1 cellular context compared by ENCODE assay signal in the genomic region with DNA sequence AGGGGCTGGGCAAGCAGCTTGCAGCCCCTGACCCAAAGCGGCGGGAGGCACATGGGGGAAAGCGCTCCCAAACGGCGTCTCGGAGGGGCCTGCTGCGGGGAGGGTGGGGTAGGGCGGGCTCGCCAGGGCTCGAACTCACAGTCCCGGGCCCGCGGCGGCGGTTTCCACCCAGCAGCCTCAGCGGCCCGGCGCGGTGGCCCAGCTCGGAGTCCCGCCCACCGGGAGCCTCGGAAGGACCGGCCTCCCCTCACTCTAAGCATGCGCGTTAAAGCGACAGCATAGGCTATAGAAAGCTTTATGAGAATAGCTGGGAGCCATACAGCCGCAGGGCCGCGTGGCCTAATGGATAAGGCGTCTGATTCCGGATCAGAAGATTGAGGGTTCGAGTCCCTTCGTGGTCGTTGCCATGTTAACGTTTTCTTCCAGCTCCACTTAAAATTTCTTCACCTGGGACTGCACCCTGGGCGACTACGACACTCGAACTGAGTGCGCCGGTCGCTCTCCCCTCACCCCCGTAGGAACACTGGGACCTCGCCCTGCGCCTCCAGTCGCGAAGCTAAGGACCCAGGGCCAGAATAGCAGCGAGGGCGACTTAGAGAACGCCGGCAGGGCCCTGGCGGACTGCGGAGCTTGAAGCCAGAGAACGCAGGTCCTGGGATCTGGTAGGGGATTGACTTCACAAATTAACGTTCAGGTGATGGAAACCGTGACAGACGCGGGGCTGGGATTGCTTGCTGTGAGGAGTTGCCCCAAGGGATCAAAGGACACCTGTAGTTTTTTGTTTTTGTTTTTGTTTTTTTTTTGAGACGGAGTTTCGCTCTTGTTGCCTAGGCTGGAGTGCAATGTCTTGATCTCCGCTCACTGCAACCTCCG.
TF ChIP-seq lines count a peak whose summit lies in the region.

No MANE protein-coding gene starts in this region.

TF ChIP-seq in H1, 55 proteins besides CTCF, POLR2A, EP300 and RAD21 (continues in another document):
- no peak for TF ChIP-seq JUND (IDR thresholded peaks at IDR 0.05; ENCODE audit: low read length)
- peak; percentile 78; the same call in 1 of the 2 replicates for TF ChIP-seq POU5F1 (IDR thresholded peaks at IDR 0.05; ENCODE audit: low read depth, low read length)
- TF ChIP-seq EGR1 (IDR thresholded peaks at IDR 0.05; ENCODE audit: borderline replicate concordance, low read depth, low read length), result no peak
- no peak for TF ChIP-seq FOSL1 (IDR thresholded peaks at IDR 0.05; ENCODE audit: insufficient read depth, low read depth, low read length)
- TF ChIP-seq TAF1 (IDR thresholded peaks at IDR 0.05; ENCODE audit: low read depth, low read length), result 0 out of 2 replicates have a peak, but pooled peaks have one; percentile 42
- no peak for TF ChIP-seq SRF (IDR thresholded peaks at IDR 0.05; ENCODE audit: low read depth, low read length)
- no peak for TF ChIP-seq JUN (IDR thresholded peaks at IDR 0.05; ENCODE audit: low read depth, low read length)
- TF ChIP-seq SP4 (IDR thresholded peaks at IDR 0.05; ENCODE audit: low read length), result no peak
- no peak for TF ChIP-seq RFX5 (IDR thresholded peaks at IDR 0.05; ENCODE audit: borderline replicate concordance, low read depth, low read length)
- 0 out of 2 replicates have a peak, but pooled peaks have one; percentile 9 for TF ChIP-seq YY1 (IDR thresholded peaks at IDR 0.05; ENCODE audit: low read depth, low read length)
- TF ChIP-seq EZH2 (IDR thresholded peaks at IDR 0.05; ENCODE audit: low read depth, low read length, severe bottlenecking), result no peak
- TF ChIP-seq NRF1 (IDR thresholded peaks at IDR 0.05; ENCODE audit: low read depth, low read length), result peak; percentile 60
- no peak for TF ChIP-seq KDM4A (IDR thresholded peaks at IDR 0.05; ENCODE audit: low read depth, low read length, severe bottlenecking)
- no peak for TF ChIP-seq SIX5 (IDR thresholded peaks at IDR 0.05; ENCODE audit: low read depth, low read length)
- TF ChIP-seq TCF12 (IDR thresholded peaks at IDR 0.05; ENCODE audit: low read depth, low read length), result no peak
- TF ChIP-seq PHF8 (conservative IDR thresholded peaks at IDR 0.05; ENCODE audit: low read depth, low read length), result no peak
- TF ChIP-seq CHD1 (IDR thresholded peaks at IDR 0.05; ENCODE audit: low read depth, low read length), result no peak
- TF ChIP-seq NANOG (IDR thresholded peaks at IDR 0.05; ENCODE audit: insufficient read depth, low read depth, low read length, poor library complexity, severe bottlenecking), result peak; percentile 24
- no peak for TF ChIP-seq ZNF274 (IDR thresholded peaks at IDR 0.05; ENCODE audit: borderline replicate concordance, extremely low read depth, low read length)
- TF ChIP-seq SP1 (IDR thresholded peaks at IDR 0.05; ENCODE audit: low read depth, low read length), result no peak
- no peak for TF ChIP-seq SIRT6 (IDR thresholded peaks at IDR 0.05; ENCODE audit: low read length)
- peak; percentile 40; the same call in 1 of the 2 replicates for TF ChIP-seq RBBP5 (IDR thresholded peaks at IDR 0.05; ENCODE audit: borderline replicate concordance, low read depth, low read length)
- TF ChIP-seq POLR2AphosphoS5 (IDR thresholded peaks at IDR 0.05; ENCODE audit: low read depth, low read length), result no peak
- no peak for TF ChIP-seq SAP30 (IDR thresholded peaks at IDR 0.05; ENCODE audit: insufficient read depth, insufficient replicate concordance, low read length)
- no peak for TF ChIP-seq SP2 (IDR thresholded peaks at IDR 0.05; ENCODE audit: low read length)
- TF ChIP-seq GABPA (IDR thresholded peaks at IDR 0.05; ENCODE audit: borderline replicate concordance, insufficient read depth, low read length), result 0 out of 2 replicates have a peak, but pooled peaks have one; percentile 3
- no peak for TF ChIP-seq CTBP2 (IDR thresholded peaks at IDR 0.05; ENCODE audit: borderline replicate concordance, insufficient read depth, insufficient read length, low read length)
- TF ChIP-seq USF2 (IDR thresholded peaks at IDR 0.05; ENCODE audit: low read length), result no peak
- TF ChIP-seq SUZ12 (IDR thresholded peaks at IDR 0.05; ENCODE audit: low read length), result no peak
- no peak for TF ChIP-seq KDM1A (IDR thresholded peaks at IDR 0.05; ENCODE audit: borderline replicate concordance, low read length)
- no peak for TF ChIP-seq CBX8 (IDR thresholded peaks at IDR 0.05; ENCODE audit: borderline replicate concordance, low read depth, low read length)
- no peak for TF ChIP-seq RXRA (IDR thresholded peaks at IDR 0.05; ENCODE audit: insufficient read depth, low read depth, low read length)
- TF ChIP-seq KDM5A (IDR thresholded peaks at IDR 0.05; ENCODE audit: low read length), result no peak
- peak; percentile 79 for TF ChIP-seq CEBPB (IDR thresholded peaks at IDR 0.05; ENCODE audit: low read depth, low read length)
- no peak for TF ChIP-seq BRCA1 (IDR thresholded peaks at IDR 0.05; ENCODE audit: low read depth, low read length)
- peak; percentile 83; the same call in 1 of the 2 replicates for TF ChIP-seq MAFK (IDR thresholded peaks at IDR 0.05; ENCODE audit: low read depth, low read length)
- peak; percentile 67; the same call in 1 of the 2 replicates for TF ChIP-seq CREB1 (IDR thresholded peaks at IDR 0.05)
- no peak for TF ChIP-seq RNF2 (IDR thresholded peaks at IDR 0.05; ENCODE audit: borderline replicate concordance, low read depth, low read length, missing control alignments, poor library complexity, severe bottlenecking)
- TF ChIP-seq, protein P1, sequence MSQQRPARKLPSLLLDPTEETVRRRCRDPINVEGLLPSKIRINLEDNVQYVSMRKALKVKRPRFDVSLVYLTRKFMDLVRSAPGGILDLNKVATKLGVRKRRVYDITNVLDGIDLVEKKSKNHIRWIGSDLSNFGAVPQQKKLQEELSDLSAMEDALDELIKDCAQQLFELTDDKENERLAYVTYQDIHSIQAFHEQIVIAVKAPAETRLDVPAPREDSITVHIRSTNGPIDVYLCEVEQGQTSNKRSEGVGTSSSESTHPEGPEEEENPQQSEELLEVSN (IDR thresholded peaks at IDR 0.05), result 0 out of 2 replicates have a peak, but pooled peaks have one; percentile 5
- peak; percentile 71; the same call in 1 of the 2 replicates for TF ChIP-seq ATF2 (IDR thresholded peaks at IDR 0.05; ENCODE audit: low read length)
- TF ChIP-seq CHD2 (IDR thresholded peaks at IDR 0.05; ENCODE audit: low read length), result no peak
- no peak for TF ChIP-seq ASH2L (IDR thresholded peaks at IDR 0.05; ENCODE audit: low read length)
- TF ChIP-seq MAX (IDR thresholded peaks at IDR 0.05), result peak; percentile 48
- peak; percentile 84 for TF ChIP-seq TEAD4 (IDR thresholded peaks at IDR 0.05; ENCODE audit: low read depth, low read length)
- TF ChIP-seq, protein P2, sequence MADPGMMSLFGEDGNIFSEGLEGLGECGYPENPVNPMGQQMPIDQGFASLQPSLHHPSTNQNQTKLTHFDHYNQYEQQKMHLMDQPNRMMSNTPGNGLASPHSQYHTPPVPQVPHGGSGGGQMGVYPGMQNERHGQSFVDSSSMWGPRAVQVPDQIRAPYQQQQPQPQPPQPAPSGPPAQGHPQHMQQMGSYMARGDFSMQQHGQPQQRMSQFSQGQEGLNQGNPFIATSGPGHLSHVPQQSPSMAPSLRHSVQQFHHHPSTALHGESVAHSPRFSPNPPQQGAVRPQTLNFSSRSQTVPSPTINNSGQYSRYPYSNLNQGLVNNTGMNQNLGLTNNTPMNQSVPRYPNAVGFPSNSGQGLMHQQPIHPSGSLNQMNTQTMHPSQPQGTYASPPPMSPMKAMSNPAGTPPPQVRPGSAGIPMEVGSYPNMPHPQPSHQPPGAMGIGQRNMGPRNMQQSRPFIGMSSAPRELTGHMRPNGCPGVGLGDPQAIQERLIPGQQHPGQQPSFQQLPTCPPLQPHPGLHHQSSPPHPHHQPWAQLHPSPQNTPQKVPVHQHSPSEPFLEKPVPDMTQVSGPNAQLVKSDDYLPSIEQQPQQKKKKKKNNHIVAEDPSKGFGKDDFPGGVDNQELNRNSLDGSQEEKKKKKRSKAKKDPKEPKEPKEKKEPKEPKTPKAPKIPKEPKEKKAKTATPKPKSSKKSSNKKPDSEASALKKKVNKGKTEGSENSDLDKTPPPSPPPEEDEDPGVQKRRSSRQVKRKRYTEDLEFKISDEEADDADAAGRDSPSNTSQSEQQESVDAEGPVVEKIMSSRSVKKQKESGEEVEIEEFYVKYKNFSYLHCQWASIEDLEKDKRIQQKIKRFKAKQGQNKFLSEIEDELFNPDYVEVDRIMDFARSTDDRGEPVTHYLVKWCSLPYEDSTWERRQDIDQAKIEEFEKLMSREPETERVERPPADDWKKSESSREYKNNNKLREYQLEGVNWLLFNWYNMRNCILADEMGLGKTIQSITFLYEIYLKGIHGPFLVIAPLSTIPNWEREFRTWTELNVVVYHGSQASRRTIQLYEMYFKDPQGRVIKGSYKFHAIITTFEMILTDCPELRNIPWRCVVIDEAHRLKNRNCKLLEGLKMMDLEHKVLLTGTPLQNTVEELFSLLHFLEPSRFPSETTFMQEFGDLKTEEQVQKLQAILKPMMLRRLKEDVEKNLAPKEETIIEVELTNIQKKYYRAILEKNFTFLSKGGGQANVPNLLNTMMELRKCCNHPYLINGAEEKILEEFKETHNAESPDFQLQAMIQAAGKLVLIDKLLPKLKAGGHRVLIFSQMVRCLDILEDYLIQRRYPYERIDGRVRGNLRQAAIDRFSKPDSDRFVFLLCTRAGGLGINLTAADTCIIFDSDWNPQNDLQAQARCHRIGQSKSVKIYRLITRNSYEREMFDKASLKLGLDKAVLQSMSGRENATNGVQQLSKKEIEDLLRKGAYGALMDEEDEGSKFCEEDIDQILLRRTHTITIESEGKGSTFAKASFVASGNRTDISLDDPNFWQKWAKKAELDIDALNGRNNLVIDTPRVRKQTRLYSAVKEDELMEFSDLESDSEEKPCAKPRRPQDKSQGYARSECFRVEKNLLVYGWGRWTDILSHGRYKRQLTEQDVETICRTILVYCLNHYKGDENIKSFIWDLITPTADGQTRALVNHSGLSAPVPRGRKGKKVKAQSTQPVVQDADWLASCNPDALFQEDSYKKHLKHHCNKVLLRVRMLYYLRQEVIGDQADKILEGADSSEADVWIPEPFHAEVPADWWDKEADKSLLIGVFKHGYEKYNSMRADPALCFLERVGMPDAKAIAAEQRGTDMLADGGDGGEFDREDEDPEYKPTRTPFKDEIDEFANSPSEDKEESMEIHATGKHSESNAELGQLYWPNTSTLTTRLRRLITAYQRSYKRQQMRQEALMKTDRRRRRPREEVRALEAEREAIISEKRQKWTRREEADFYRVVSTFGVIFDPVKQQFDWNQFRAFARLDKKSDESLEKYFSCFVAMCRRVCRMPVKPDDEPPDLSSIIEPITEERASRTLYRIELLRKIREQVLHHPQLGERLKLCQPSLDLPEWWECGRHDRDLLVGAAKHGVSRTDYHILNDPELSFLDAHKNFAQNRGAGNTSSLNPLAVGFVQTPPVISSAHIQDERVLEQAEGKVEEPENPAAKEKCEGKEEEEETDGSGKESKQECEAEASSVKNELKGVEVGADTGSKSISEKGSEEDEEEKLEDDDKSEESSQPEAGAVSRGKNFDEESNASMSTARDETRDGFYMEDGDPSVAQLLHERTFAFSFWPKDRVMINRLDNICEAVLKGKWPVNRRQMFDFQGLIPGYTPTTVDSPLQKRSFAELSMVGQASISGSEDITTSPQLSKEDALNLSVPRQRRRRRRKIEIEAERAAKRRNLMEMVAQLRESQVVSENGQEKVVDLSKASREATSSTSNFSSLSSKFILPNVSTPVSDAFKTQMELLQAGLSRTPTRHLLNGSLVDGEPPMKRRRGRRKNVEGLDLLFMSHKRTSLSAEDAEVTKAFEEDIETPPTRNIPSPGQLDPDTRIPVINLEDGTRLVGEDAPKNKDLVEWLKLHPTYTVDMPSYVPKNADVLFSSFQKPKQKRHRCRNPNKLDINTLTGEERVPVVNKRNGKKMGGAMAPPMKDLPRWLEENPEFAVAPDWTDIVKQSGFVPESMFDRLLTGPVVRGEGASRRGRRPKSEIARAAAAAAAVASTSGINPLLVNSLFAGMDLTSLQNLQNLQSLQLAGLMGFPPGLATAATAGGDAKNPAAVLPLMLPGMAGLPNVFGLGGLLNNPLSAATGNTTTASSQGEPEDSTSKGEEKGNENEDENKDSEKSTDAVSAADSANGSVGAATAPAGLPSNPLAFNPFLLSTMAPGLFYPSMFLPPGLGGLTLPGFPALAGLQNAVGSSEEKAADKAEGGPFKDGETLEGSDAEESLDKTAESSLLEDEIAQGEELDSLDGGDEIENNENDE (IDR thresholded peaks at IDR 0.05; ENCODE audit: insufficient replicate concordance, low read length), result no peak
- TF ChIP-seq BACH1 (IDR thresholded peaks at IDR 0.05; ENCODE audit: low read length), result no peak
- no peak for TF ChIP-seq BCL11A (IDR thresholded peaks at IDR 0.05; ENCODE audit: low read depth in 2 of 2, low read length in 2 of 2)
- TF ChIP-seq TBP (IDR thresholded peaks at IDR 0.05; ENCODE audit: low read depth, low read length), result peak; percentile 100
- no peak for TF ChIP-seq HDAC6 (IDR thresholded peaks at IDR 0.05; ENCODE audit: low read depth, low read length)
- TF ChIP-seq, protein P3, sequence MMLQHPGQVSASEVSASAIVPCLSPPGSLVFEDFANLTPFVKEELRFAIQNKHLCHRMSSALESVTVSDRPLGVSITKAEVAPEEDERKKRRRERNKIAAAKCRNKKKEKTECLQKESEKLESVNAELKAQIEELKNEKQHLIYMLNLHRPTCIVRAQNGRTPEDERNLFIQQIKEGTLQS (IDR thresholded peaks at IDR 0.05; ENCODE audit: insufficient read depth, low read depth, low read length), result no peak
- 0 out of 4 replicates have a peak, but pooled peaks of 1 of the 2 experiments have one; percentile 10 for TF ChIP-seq HDAC2 (IDR thresholded peaks at IDR 0.05; ENCODE audit: borderline replicate concordance in 1 of 2, low read depth in 2 of 2, low read length in 2 of 2)
- peak; percentile 70 for TF ChIP-seq TAF7 (optimal IDR thresholded peaks at IDR 0.05; ENCODE audit: borderline replicate concordance, low read depth, low read length)
- no peak; a peak in 1 of 4 replicates for TF ChIP-seq SIN3A (conservative IDR thresholded peaks at IDR 0.05 in 1 of 2, IDR thresholded peaks at IDR 0.05 in 1 of 2; ENCODE audit: low read depth in 1 of 2, low read length in 2 of 2)
- TF ChIP-seq CBX5 (IDR thresholded peaks at IDR 0.05; ENCODE audit: low read depth, low read length), result no peak
